In the genomic region with DNA sequence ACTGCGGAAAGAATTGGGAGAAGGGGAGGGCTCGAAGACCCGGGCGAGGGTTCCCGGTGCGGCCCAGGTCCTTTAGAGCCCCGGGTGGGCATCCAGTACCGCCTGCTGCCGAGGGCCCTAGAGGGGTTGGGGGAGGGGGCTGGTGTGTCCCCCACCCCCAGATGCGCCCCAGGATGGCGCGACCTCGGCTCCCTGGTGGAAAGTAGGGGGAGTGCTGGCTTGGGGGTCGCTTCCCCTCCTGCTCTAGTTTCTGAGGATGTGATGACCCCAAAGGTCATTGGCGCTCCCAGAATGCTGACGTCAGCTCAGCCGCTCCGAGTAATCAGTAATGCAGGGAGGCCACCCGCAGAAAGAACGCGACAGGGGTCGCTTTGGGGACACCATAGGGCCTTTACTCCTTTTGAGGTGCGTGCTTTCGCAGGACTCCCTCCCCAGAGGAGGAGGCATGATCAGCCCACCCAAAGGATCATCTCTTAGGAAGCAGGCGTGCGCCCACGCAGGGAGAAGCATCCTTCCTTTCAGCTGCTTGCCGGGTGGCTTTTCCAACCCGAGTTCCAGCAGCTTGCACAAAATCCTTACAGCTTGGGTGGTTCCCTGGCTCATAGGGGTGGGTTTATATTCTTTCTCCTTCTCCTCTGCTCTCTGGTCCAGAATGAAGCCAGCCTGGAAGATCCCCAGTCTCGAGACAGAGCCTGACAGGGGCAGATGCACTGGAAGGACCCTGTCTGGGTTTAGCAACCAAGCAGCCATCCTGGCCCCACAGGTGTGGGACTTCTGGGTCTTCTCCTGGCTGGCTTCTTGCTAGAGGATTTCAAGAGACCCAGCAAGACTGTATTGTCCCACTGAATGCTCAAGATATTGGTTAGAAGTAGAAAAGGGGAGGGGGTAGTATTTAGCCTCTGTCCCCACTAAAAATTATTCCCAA, we compare ENCODE assay signal across 2 cellular contexts.
TF ChIP-seq lines count a peak whose summit lies in the region.

No MANE protein-coding gene starts in this region.

TF ChIP-seq in A549, 52 proteins besides CTCF, POLR2A, EP300 and RAD21 (continued from another document):
- TF ChIP-seq KDM1A (IDR thresholded peaks at IDR 0.05; ENCODE audit: low read depth) (no peak), MAFK (IDR thresholded peaks at IDR 0.05; ENCODE audit: partially characterized antibody) (peak; percentile 68), SREBF2 (IDR thresholded peaks at IDR 0.05) (no peak)

TF ChIP-seq in IMR-90, 13 proteins besides CTCF, POLR2A, EP300 and RAD21 (continued from another document):
- no peak for TF ChIP-seq CEBPB (IDR thresholded peaks at IDR 0.05; ENCODE audit: low read depth, low read length)
